In the genomic region with DNA sequence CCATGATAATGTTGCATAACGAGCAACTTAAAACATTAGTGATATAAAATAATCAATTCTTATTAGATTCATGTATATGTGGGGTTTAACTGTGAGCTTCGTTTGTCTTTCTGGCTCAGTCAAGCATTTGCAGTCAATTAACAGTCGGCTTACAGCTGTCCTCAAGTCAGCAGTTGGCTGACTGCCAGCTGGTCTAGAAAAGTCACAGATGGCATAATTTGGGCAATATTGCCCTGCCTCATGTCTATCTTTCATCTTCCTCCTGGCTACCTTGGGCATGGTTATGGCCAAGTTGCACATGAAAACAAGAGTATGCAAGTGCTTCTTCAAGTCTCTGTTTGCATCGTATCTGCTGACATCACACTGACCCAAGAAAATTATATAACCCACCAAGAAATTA, we compare ENCODE assay signal across 21 cellular contexts.
A peak's percentile ranks its signal among the peaks of the same experiment; 100 is the strongest.
DNase-seq lines count a peak whose midpoint lies in the region; ATAC-seq lines count a peak whose summit lies in the region.
"Had no signal": no experiment of that assay in that cellular context is flagged by ENCODE, and none has a peak within 500 bp of the region (broad histone marks: within the 10 kb centered on the region; RNA-seq: fewer than 3 reads in every experiment).

No MANE protein-coding gene starts in this region.

- H3K4me1 Mint-ChIP-seq in activated CD4-positive, alpha-beta T cell treated with anti-CD3 and anti-CD28 coated beads for 36 hours: no peaks in the 10 kb centered on the region
- H3K4me1 Mint-ChIP-seq: activated naive CD8-positive, alpha-beta T cell treated with anti-CD3 and anti-CD28 coated beads, Interleukin-2, amount 50 U/mL, for 24 hours; activated T-helper 17 cell treated with anti-CD3 and anti-CD28 coated beads, Interleukin-2, amount 50 U/mL, for 72 hours; GM23338; stimulated activated effector memory CD8-positive, alpha-beta T cell treated with anti-CD3 and anti-CD28 coated beads, Interleukin-12 subunit alpha, Interleukin-12 subunit beta, amount 100 ng/mL, for 72 hours had no signal

- no peaks in the 10 kb centered on the region for H3K27me3 Mint-ChIP-seq in activated CD4-positive, alpha-beta T cell treated with anti-CD3 and anti-CD28 coated beads for 36 hours
- H3K27me3 Mint-ChIP-seq: activated naive CD8-positive, alpha-beta T cell treated with anti-CD3 and anti-CD28 coated beads, Interleukin-2, amount 50 U/mL, for 24 hours; activated T-helper 17 cell treated with anti-CD3 and anti-CD28 coated beads, Interleukin-2, amount 50 U/mL, for 72 hours; dendritic cell treated with granulocyte-macrophage colony-stimulating factor and Interleukin-4, amounts not matched to agents 40 ng/mL and 50 ng/mL, for 4 days had no signal

- H3K36me3 Mint-ChIP-seq in activated CD4-positive, alpha-beta T cell treated with anti-CD3 and anti-CD28 coated beads for 36 hours (ENCODE audit: low read depth): no peaks in the 10 kb centered on the region
- H3K36me3 Mint-ChIP-seq: CD8-positive, alpha-beta T cell; stimulated activated effector memory CD8-positive, alpha-beta T cell treated with anti-CD3 and anti-CD28 coated beads, Interleukin-12 subunit alpha, Interleukin-12 subunit beta, amount 100 ng/mL, for 72 hours had no signal

- ATAC-seq in activated CD4-positive, alpha-beta T cell treated with anti-CD3 and anti-CD28 coated beads for 36 hours: no peak
- ATAC-seq: activated naive CD8-positive, alpha-beta T cell treated with anti-CD3 and anti-CD28 coated beads, Interleukin-2, amount 50 U/mL, for 24 hours; activated T-helper 17 cell treated with anti-CD3 and anti-CD28 coated beads, Interleukin-2, amount 50 U/mL, for 72 hours; CD8-positive, alpha-beta T cell; foreskin keratinocyte; GM23338; stimulated activated effector memory CD8-positive, alpha-beta T cell treated with anti-CD3 and anti-CD28 coated beads, Interleukin-12 subunit alpha, Interleukin-12 subunit beta, amount 100 ng/mL, for 72 hours had no signal

- no peak overlapping the region for H3K4me3 Mint-ChIP-seq in activated CD4-positive, alpha-beta T cell treated with anti-CD3 and anti-CD28 coated beads for 36 hours
- H3K4me3 Mint-ChIP-seq: activated naive CD8-positive, alpha-beta T cell treated with anti-CD3 and anti-CD28 coated beads, Interleukin-2, amount 50 U/mL, for 24 hours; activated T-helper 17 cell treated with anti-CD3 and anti-CD28 coated beads, Interleukin-2, amount 50 U/mL, for 72 hours; CD8-positive, alpha-beta T cell; dendritic cell treated with granulocyte-macrophage colony-stimulating factor and Interleukin-4, amounts not matched to agents 40 ng/mL and 50 ng/mL, for 4 days; GM23338; stimulated activated effector memory CD8-positive, alpha-beta T cell treated with anti-CD3 and anti-CD28 coated beads, Interleukin-12 subunit alpha, Interleukin-12 subunit beta, amount 100 ng/mL, for 72 hours had no signal

- no peak overlapping the region for H3K27ac Mint-ChIP-seq in activated CD4-positive, alpha-beta T cell treated with anti-CD3 and anti-CD28 coated beads for 36 hours
- H3K27ac Mint-ChIP-seq: activated naive CD8-positive, alpha-beta T cell treated with anti-CD3 and anti-CD28 coated beads, Interleukin-2, amount 50 U/mL, for 24 hours; activated T-helper 17 cell treated with anti-CD3 and anti-CD28 coated beads, Interleukin-2, amount 50 U/mL, for 72 hours; CD8-positive, alpha-beta T cell; dendritic cell treated with granulocyte-macrophage colony-stimulating factor and Interleukin-4, amounts not matched to agents 40 ng/mL and 50 ng/mL, for 4 days; GM23338; stimulated activated effector memory CD8-positive, alpha-beta T cell treated with anti-CD3 and anti-CD28 coated beads, Interleukin-12 subunit alpha, Interleukin-12 subunit beta, amount 100 ng/mL, for 72 hours had no signal

- DNase-seq in COR-L47 (lab: John Stamatoyannopoulos, UW) (peak; percentile 50), NAMALWA (ENCODE audit: low spot score) (peak; percentile 20), NCI-H446 (lab: John Stamatoyannopoulos, UW) (peak; percentile 35 to 80), RPMI8226 (peak; percentile 64), OCI-M1 (lab: John Stamatoyannopoulos, UW) (no peak), dermis blood vessel endothelial cell (no peak), activated gamma-delta T cell treated with Interleukin-2 at 50 U/mL for 16 hours (no peak)
- DNase-seq in activated CD4-positive, alpha-beta T cell treated with anti-CD3 and anti-CD28 coated beads for 36 hours: no peak
- DNase-seq: activated CD4-positive, alpha-beta T cell treated with anti-CD3 and anti-CD28 coated beads for 4 hours; activated naive CD8-positive, alpha-beta T cell treated with anti-CD3 and anti-CD28 coated beads, Interleukin-2, amount 50 U/mL, for 24 hours; CD8-positive, alpha-beta T cell; foreskin keratinocyte; kidney; mammary epithelial cell; MV-4-11; SW 1271; testis had no signal

- peaks cover 11% of the 10 kb centered on the region for H3K9me3 Mint-ChIP-seq in activated CD4-positive, alpha-beta T cell treated with anti-CD3 and anti-CD28 coated beads for 36 hours (ENCODE audit: low read depth)
- H3K9me3 Mint-ChIP-seq: GM23338 had no signal

- CTCF ChIA-PET in activated CD4-positive, alpha-beta T cell treated with anti-CD3 and anti-CD28 coated beads for 36 hours (lab: Charles Lee): no interaction called here

- intact Hi-C loops in activated CD4-positive, alpha-beta T cell treated with anti-CD3 and anti-CD28 coated beads for 36 hours (cut with DNase I, micrococcal nuclease): no loop called here

- POLR2A ChIA-PET in activated CD4-positive, alpha-beta T cell treated with anti-CD3 and anti-CD28 coated beads for 36 hours (lab: Charles Lee): no interaction called here

Comparison
In these comparisons a context has a peak if more than half of its experiments do, and no peak if none do; other contexts are left out.
1. DNase-seq: peak in COR-L47 (single experiment), NAMALWA (single experiment), NCI-H446 (2 of 2) and RPMI8226 (single experiment); none in OCI-M1 (single experiment), dermis blood vessel endothelial cell (single experiment), activated CD4-positive, alpha-beta T cell treated with anti-CD3 and anti-CD28 coated beads for 36 hours (single experiment) and activated gamma-delta T cell treated with Interleukin-2 at 50 U/mL for 16 hours (single experiment).